ENCODE assay signal across 1 cellular context in the genomic region with DNA sequence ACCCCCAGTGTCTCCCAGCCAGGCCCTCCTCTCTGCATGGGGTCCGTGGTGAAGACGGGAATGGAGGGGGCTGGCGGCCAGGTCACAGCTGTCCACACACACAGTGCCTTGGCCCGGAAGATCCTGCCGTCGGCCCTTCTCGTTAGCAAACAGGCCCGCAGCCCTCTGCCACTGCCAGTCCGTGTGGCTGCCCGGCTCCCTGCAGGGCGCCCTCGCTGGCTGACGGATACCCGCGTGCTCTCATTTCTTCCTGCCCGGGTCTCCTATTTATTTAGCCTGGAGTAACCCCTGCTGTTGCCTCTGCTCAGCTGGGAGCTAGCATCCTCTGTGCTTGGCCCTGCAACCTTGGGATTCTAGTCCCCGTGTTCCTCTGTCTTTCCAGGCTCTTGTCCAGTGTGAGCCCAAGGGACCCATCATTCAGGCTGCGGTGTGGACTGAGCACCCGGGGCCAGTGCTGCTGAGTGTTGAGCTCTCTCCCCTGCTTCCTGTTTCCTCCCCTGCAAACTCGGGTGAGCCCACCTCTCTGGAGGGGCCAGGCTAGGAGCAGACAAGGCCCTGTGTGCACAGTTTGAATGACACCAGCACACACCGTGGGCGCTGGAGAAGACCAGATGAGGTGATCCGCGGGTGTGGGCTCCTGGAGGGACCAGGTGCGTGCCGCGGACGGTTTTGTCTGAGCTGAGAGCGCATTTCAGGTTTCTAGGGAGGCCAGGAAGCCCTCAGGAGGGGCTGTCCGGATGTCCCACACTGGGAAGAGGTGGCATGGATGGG.
A peak's percentile ranks its signal among the peaks of the same experiment; 100 is the strongest.
TF ChIP-seq lines count a peak whose summit lies in the region.

No MANE protein-coding gene starts in this region.

TF ChIP-seq in HepG2, 621 proteins besides CTCF, POLR2A, EP300 and RAD21 (continues in another document):
- TF ChIP-seq, protein P1, sequence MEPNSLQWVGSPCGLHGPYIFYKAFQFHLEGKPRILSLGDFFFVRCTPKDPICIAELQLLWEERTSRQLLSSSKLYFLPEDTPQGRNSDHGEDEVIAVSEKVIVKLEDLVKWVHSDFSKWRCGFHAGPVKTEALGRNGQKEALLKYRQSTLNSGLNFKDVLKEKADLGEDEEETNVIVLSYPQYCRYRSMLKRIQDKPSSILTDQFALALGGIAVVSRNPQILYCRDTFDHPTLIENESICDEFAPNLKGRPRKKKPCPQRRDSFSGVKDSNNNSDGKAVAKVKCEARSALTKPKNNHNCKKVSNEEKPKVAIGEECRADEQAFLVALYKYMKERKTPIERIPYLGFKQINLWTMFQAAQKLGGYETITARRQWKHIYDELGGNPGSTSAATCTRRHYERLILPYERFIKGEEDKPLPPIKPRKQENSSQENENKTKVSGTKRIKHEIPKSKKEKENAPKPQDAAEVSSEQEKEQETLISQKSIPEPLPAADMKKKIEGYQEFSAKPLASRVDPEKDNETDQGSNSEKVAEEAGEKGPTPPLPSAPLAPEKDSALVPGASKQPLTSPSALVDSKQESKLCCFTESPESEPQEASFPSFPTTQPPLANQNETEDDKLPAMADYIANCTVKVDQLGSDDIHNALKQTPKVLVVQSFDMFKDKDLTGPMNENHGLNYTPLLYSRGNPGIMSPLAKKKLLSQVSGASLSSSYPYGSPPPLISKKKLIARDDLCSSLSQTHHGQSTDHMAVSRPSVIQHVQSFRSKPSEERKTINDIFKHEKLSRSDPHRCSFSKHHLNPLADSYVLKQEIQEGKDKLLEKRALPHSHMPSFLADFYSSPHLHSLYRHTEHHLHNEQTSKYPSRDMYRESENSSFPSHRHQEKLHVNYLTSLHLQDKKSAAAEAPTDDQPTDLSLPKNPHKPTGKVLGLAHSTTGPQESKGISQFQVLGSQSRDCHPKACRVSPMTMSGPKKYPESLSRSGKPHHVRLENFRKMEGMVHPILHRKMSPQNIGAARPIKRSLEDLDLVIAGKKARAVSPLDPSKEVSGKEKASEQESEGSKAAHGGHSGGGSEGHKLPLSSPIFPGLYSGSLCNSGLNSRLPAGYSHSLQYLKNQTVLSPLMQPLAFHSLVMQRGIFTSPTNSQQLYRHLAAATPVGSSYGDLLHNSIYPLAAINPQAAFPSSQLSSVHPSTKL (CRISPR knock-in tag; IDR thresholded peaks at IDR 0.05): 0 out of 2 replicates have a peak, but pooled peaks have one; percentile 8
- TF ChIP-seq, protein P2, sequence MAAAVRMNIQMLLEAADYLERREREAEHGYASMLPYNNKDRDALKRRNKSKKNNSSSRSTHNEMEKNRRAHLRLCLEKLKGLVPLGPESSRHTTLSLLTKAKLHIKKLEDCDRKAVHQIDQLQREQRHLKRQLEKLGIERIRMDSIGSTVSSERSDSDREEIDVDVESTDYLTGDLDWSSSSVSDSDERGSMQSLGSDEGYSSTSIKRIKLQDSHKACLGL (CRISPR knock-in tag; IDR thresholded peaks at IDR 0.05): no peak
- TF ChIP-seq ZNF160 (CRISPR knock-in tag; IDR thresholded peaks at IDR 0.05) (no peak), RXRA (CRISPR knock-in tag; IDR thresholded peaks at IDR 0.05) (peak; percentile 61; the same call in 1 of the 2 replicates), ZNF563 (CRISPR knock-in tag; IDR thresholded peaks at IDR 0.05) (0 out of 2 replicates have a peak, but pooled peaks have one; percentile 38), FOXJ3 (CRISPR knock-in tag; IDR thresholded peaks at IDR 0.05; ENCODE audit: borderline replicate concordance) (no peak), ARID3A (IDR thresholded peaks at IDR 0.05; ENCODE audit: low read depth, low read length) (no peak), CHCHD3 (CRISPR knock-in tag; IDR thresholded peaks at IDR 0.05) (no peak), TOPORS (CRISPR knock-in tag; IDR thresholded peaks at IDR 0.05) (no peak), ZFAT (CRISPR knock-in tag; conservative IDR thresholded peaks at IDR 0.05) (no peak), SALL1 (CRISPR knock-in tag; IDR thresholded peaks at IDR 0.05) (peak; percentile 40; the same call in 1 of the 2 replicates), ZNF124 (CRISPR knock-in tag; IDR thresholded peaks at IDR 0.05) (no peak), ZMYM4 (CRISPR knock-in tag; IDR thresholded peaks at IDR 0.05) (no peak), CHD4 (IDR thresholded peaks at IDR 0.05; ENCODE audit: borderline replicate concordance, low read length) (no peak), GLMP (CRISPR knock-in tag; IDR thresholded peaks at IDR 0.05; ENCODE audit: borderline replicate concordance) (no peak)
- TF ChIP-seq, protein P3, sequence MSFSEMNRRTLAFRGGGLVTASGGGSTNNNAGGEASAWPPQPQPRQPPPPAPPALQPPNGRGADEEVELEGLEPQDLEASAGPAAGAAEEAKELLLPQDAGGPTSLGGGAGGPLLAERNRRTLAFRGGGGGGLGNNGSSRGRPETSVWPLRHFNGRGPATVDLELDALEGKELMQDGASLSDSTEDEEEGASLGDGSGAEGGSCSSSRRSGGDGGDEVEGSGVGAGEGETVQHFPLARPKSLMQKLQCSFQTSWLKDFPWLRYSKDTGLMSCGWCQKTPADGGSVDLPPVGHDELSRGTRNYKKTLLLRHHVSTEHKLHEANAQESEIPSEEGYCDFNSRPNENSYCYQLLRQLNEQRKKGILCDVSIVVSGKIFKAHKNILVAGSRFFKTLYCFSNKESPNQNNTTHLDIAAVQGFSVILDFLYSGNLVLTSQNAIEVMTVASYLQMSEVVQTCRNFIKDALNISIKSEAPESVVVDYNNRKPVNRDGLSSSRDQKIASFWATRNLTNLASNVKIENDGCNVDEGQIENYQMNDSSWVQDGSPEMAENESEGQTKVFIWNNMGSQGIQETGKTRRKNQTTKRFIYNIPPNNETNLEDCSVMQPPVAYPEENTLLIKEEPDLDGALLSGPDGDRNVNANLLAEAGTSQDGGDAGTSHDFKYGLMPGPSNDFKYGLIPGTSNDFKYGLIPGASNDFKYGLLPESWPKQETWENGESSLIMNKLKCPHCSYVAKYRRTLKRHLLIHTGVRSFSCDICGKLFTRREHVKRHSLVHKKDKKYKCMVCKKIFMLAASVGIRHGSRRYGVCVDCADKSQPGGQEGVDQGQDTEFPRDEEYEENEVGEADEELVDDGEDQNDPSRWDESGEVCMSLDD (CRISPR knock-in tag; IDR thresholded peaks at IDR 0.05; ENCODE audit: borderline replicate concordance): no peak
- TF ChIP-seq, protein P4, sequence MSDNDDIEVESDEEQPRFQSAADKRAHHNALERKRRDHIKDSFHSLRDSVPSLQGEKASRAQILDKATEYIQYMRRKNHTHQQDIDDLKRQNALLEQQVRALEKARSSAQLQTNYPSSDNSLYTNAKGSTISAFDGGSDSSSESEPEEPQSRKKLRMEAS (IDR thresholded peaks at IDR 0.05): 0 out of 2 replicates have a peak, but pooled peaks have one; percentile 2
- TF ChIP-seq, protein P5, sequence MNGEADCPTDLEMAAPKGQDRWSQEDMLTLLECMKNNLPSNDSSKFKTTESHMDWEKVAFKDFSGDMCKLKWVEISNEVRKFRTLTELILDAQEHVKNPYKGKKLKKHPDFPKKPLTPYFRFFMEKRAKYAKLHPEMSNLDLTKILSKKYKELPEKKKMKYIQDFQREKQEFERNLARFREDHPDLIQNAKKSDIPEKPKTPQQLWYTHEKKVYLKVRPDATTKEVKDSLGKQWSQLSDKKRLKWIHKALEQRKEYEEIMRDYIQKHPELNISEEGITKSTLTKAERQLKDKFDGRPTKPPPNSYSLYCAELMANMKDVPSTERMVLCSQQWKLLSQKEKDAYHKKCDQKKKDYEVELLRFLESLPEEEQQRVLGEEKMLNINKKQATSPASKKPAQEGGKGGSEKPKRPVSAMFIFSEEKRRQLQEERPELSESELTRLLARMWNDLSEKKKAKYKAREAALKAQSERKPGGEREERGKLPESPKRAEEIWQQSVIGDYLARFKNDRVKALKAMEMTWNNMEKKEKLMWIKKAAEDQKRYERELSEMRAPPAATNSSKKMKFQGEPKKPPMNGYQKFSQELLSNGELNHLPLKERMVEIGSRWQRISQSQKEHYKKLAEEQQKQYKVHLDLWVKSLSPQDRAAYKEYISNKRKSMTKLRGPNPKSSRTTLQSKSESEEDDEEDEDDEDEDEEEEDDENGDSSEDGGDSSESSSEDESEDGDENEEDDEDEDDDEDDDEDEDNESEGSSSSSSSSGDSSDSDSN (CRISPR knock-in tag; IDR thresholded peaks at IDR 0.05): peak; percentile 37; the same call in 1 of the 2 replicates
- TF ChIP-seq, protein P6, sequence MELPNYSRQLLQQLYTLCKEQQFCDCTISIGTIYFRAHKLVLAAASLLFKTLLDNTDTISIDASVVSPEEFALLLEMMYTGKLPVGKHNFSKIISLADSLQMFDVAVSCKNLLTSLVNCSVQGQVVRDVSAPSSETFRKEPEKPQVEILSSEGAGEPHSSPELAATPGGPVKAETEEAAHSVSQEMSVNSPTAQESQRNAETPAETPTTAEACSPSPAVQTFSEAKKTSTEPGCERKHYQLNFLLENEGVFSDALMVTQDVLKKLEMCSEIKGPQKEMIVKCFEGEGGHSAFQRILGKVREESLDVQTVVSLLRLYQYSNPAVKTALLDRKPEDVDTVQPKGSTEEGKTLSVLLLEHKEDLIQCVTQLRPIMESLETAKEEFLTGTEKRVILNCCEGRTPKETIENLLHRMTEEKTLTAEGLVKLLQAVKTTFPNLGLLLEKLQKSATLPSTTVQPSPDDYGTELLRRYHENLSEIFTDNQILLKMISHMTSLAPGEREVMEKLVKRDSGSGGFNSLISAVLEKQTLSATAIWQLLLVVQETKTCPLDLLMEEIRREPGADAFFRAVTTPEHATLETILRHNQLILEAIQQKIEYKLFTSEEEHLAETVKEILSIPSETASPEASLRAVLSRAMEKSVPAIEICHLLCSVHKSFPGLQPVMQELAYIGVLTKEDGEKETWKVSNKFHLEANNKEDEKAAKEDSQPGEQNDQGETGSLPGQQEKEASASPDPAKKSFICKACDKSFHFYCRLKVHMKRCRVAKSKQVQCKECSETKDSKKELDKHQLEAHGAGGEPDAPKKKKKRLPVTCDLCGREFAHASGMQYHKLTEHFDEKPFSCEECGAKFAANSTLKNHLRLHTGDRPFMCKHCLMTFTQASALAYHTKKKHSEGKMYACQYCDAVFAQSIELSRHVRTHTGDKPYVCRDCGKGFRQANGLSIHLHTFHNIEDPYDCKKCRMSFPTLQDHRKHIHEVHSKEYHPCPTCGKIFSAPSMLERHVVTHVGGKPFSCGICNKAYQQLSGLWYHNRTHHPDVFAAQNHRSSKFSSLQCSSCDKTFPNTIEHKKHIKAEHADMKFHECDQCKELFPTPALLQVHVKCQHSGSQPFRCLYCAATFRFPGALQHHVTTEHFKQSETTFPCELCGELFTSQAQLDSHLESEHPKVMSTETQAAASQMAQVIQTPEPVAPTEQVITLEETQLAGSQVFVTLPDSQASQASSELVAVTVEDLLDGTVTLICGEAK (IDR thresholded peaks at IDR 0.05): no peak
- TF ChIP-seq, protein P6 (CRISPR knock-in tag; IDR thresholded peaks at IDR 0.05): no peak
- TF ChIP-seq, protein P7, sequence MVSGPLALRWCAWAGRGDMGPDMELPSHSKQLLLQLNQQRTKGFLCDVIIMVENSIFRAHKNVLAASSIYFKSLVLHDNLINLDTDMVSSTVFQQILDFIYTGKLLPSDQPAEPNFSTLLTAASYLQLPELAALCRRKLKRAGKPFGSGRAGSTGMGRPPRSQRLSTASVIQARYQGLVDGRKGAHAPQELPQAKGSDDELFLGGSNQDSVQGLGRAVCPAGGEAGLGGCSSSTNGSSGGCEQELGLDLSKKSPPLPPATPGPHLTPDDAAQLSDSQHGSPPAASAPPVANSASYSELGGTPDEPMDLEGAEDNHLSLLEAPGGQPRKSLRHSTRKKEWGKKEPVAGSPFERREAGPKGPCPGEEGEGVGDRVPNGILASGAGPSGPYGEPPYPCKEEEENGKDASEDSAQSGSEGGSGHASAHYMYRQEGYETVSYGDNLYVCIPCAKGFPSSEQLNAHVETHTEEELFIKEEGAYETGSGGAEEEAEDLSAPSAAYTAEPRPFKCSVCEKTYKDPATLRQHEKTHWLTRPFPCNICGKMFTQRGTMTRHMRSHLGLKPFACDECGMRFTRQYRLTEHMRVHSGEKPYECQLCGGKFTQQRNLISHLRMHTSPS (CRISPR knock-in tag; IDR thresholded peaks at IDR 0.05; ENCODE audit: low read depth): peak; percentile 83; the same call in 1 of the 2 replicates
